In genomic region chr18:27231671-27232070, GRCh38 we compare ENCODE assay signal across 7 cellular contexts. TPM values are rescaled to one million over a fixed set of nuclear protein-coding genes. Genes with fewer than 3 reads are reported as not detected.
"Had no signal": no experiment of that assay in that cellular context is flagged by ENCODE, and none has a peak within 500 bp of the region (broad histone marks: within the 10 kb centered on the region; RNA-seq: fewer than 3 reads in every experiment).

No MANE protein-coding gene starts in this region.

RNA-seq across cellular contexts. Expression of gene CHST9, which starts 46.6 kb away (rescaled TPM):
- total RNA-seq: K562, M059J, OCI-LY7, PC-3, SK-MEL-5 had no signal
- polyA plus RNA-seq: IgD-negative memory B cell, K562, SK-N-SH had no signal
